8 cellular contexts compared by ENCODE assay signal in genomic region chr3:169660709-169661566, GRCh38. TPM values are rescaled to one million over a fixed set of nuclear protein-coding genes. Genes with fewer than 3 reads are reported as not detected.
DNase-seq lines count a peak whose midpoint lies in the region; ATAC-seq and TF ChIP-seq lines count a peak whose summit lies in the region.

No MANE protein-coding gene starts in this region.

- no peaks in the 10 kb centered on the region for H3K36me3 Mint-ChIP-seq in activated CD8-positive, alpha-beta T cell treated with anti-CD3 and anti-CD28 coated beads, Interleukin-2, amount 10 ng/mL, durations not matched to agents 7 days and 5 days (ENCODE audit: low read depth)

- peaks cover 80% of the 10 kb centered on the region for H3K27me3 Mint-ChIP-seq in activated CD8-positive, alpha-beta T cell treated with anti-CD3 and anti-CD28 coated beads, Interleukin-2, amount 10 ng/mL, durations not matched to agents 7 days and 5 days (ENCODE audit: low read depth)

- H3K4me3 ChIP-seq in HFF-Myc (replicated peaks; ENCODE audit: low read depth, low read length) (peak overlapping the region; percentile 37), right atrium auricular region (peak overlapping the region; percentile 62 to 72), skeletal muscle satellite cell (ENCODE audit: low read length) (peak overlapping the region; percentile 82)

- TF ChIP-seq CTCF in HFF-Myc (IDR thresholded peaks at IDR 0.05; ENCODE audit: low read depth, low read length, missing control alignments) (no peak), right atrium auricular region (IDR thresholded peaks at IDR 0.05) (no peak)

- peak overlapping the region; percentile 69 for H3K4me3 Mint-ChIP-seq in activated CD8-positive, alpha-beta T cell treated with anti-CD3 and anti-CD28 coated beads, Interleukin-2, amount 10 ng/mL, durations not matched to agents 7 days and 5 days

- H3K4me1 Mint-ChIP-seq in activated CD8-positive, alpha-beta T cell treated with anti-CD3 and anti-CD28 coated beads, Interleukin-2, amount 10 ng/mL, durations not matched to agents 7 days and 5 days (ENCODE audit: low read depth) = peaks cover 38% of the 10 kb centered on the region

- H3K4me1 ChIP-seq in right atrium auricular region (peaks cover 0 to 39% of the 10 kb centered on the region in 2 donors), skeletal muscle satellite cell (ENCODE audit: control insufficient read depth, insufficient read depth, low read length) (peaks cover 8% of the 10 kb centered on the region)

- peak overlapping the region; percentile 74 for H3K9ac ChIP-seq in skeletal muscle satellite cell (ENCODE audit: low read depth, low read length)

- H3K36me3 ChIP-seq in right atrium auricular region = no peaks in the 10 kb centered on the region
- no peaks in the 10 kb centered on the region for H3K36me3 ChIP-seq in skeletal muscle satellite cell (ENCODE audit: insufficient read depth, low read length)

- no peak for ATAC-seq in activated CD8-positive, alpha-beta T cell treated with anti-CD3 and anti-CD28 coated beads, Interleukin-2, amount 10 ng/mL, durations not matched to agents 7 days and 5 days
- no peak for ATAC-seq in GM18858 (IDR thresholded peaks at IDR 0.05; ENCODE audit: unreplicated experiment)

- CTCF ChIA-PET in activated CD8-positive, alpha-beta T cell treated with anti-CD3 and anti-CD28 coated beads, Interleukin-2, amount 10 ng/mL, durations not matched to agents 7 days and 5 days (lab: Charles Lee) = interaction anchor here (1.4 to 2.5 kb wide), 2 partner anchors 8 to 512 kb away, joined by 5 to 14 read pairs; no protein-coding TSS in a partner anchor

- POLR2A ChIA-PET in activated CD8-positive, alpha-beta T cell treated with anti-CD3 and anti-CD28 coated beads, Interleukin-2, amount 10 ng/mL, durations not matched to agents 7 days and 5 days (lab: Charles Lee) = no interaction called here

- H3K27me3 ChIP-seq in right atrium auricular region (peaks cover 8 to 30% of the 10 kb centered on the region in 2 donors), skeletal muscle satellite cell (ENCODE audit: control insufficient read depth, insufficient read depth, low read length) (peaks cover 55% of the 10 kb centered on the region)

- H3K27ac Mint-ChIP-seq in activated CD8-positive, alpha-beta T cell treated with anti-CD3 and anti-CD28 coated beads, Interleukin-2, amount 10 ng/mL, durations not matched to agents 7 days and 5 days = no peak overlapping the region

- H3K27ac ChIP-seq in right atrium auricular region = peak overlapping the region; percentile 85 to 90

- peak overlapping the region; percentile 100 for H3K4me2 ChIP-seq in skeletal muscle satellite cell (ENCODE audit: low read length)

- DNase-seq in HFF-Myc (ENCODE audit: extremely low read depth, low read depth) (no peak), right atrium auricular region (ENCODE audit: low spot score) (no peak), epidermal melanocyte (ENCODE audit: insufficient read length, low spot score) (no peak), DMS 273 treated with DMSO at 0.1 percent for 48 hours (lab: John Stamatoyannopoulos, UW) (no peak), HUDEP-2 (lab: John Stamatoyannopoulos, UW; ENCODE audit: unreplicated experiment in 76 of 76) (no peak)
- peak; percentile 26 for DNase-seq in activated CD8-positive, alpha-beta T cell treated with anti-CD3 and anti-CD28 coated beads, Interleukin-2, amount 10 ng/mL, durations not matched to agents 7 days and 5 days

- H3K9me3 Mint-ChIP-seq in activated CD8-positive, alpha-beta T cell treated with anti-CD3 and anti-CD28 coated beads, Interleukin-2, amount 10 ng/mL, durations not matched to agents 7 days and 5 days (ENCODE audit: insufficient read depth) = no peaks in the 10 kb centered on the region

- H3K9me3 ChIP-seq in right atrium auricular region (no peaks in the 10 kb centered on the region), skeletal muscle satellite cell (replicated peaks; ENCODE audit: low read length) (no peaks in the 10 kb centered on the region)

RNA-seq across cellular contexts. Expression of gene MECOM, which starts 2.6 kb away (rescaled TPM):
- not detected for total RNA-seq in activated CD8-positive, alpha-beta T cell treated with anti-CD3 and anti-CD28 coated beads, Interleukin-2, amount 10 ng/mL, durations not matched to agents 7 days and 5 days
- 10 to 100 TPM; 11.1 to 17.6 TPM for total RNA-seq in right atrium auricular region
- total RNA-seq in skeletal muscle satellite cell (2012; rRNA removed) = 0.87 and 1.8 TPM in 2 replicates

Comparison
In these comparisons a context has a peak if more than half of its experiments do, and no peak if none do; other contexts are left out.
1. RNA of gene MECOM, which starts 2.6 kb away (total RNA-seq): 11.1 to 17.6 TPM in right atrium auricular region; not detected in activated CD8-positive, alpha-beta T cell treated with anti-CD3 and anti-CD28 coated beads, Interleukin-2, amount 10 ng/mL, durations not matched to agents 7 days and 5 days; every median in the first group is over 10 times any median in the second.
2. Peak in every context shown above with its lines, with median percentiles within 50 percentile points of each other: H3K4me3 ChIP-seq.